In genomic region chr4:81215936-81216335, GRCh38 we compare ENCODE assay signal across 11 cellular contexts. TPM values are rescaled to one million over a fixed set of nuclear protein-coding genes. Genes with fewer than 3 reads are reported as not detected.
DNase-seq lines count a peak whose midpoint lies in the region; ATAC-seq lines count a peak whose summit lies in the region.
"Had no signal": no experiment of that assay in that cellular context is flagged by ENCODE, and none has a peak within 500 bp of the region (broad histone marks: within the 10 kb centered on the region; RNA-seq: fewer than 3 reads in every experiment).

No MANE protein-coding gene starts in this region.

- peak overlapping the region; percentile 37 for H3K4me3 Mint-ChIP-seq in stimulated activated naive CD8-positive, alpha-beta T cell treated with anti-CD3 and anti-CD28 coated beads, Interleukin-15, Interleukin-2, amounts not matched to agents 100 ng/mL and 50 ng/mL, for 24 hours
- no peak overlapping the region for H3K4me3 Mint-ChIP-seq in stimulated activated naive CD8-positive, alpha-beta T cell treated with anti-CD3 and anti-CD28 coated beads, Interleukin-15, amount 100 ng/mL, for 72 hours

- no peak for DNase-seq in stimulated activated naive CD8-positive, alpha-beta T cell treated with anti-CD3 and anti-CD28 coated beads, Interleukin-15, amount 100 ng/mL, for 72 hours
- DNase-seq in adipocyte (ENCODE audit: low read depth), result no peak
- DNase-seq in left kidney (ENCODE audit: low read depth, low spot score), result peak; percentile 24
- DNase-seq in NCI-H345 treated with DMSO at 0.1 percent for 48 hours (lab: John Stamatoyannopoulos, UW; ENCODE audit: unreplicated experiment), result no peak
- no peak for DNase-seq in left cardiac atrium
- DNase-seq: GDM1, ovary, T-helper 9 cell had no signal

- peaks cover 14% of the 10 kb centered on the region for H3K4me1 ChIP-seq in adipocyte (ENCODE audit: control insufficient read depth, insufficient read depth, low read length)

- H3K27ac Mint-ChIP-seq in stimulated activated naive CD8-positive, alpha-beta T cell treated with anti-CD3 and anti-CD28 coated beads, Interleukin-15, Interleukin-2, amounts not matched to agents 100 ng/mL and 50 ng/mL, for 24 hours, result no peak overlapping the region
- no peak overlapping the region for H3K27ac Mint-ChIP-seq in stimulated activated naive CD8-positive, alpha-beta T cell treated with anti-CD3 and anti-CD28 coated beads, Interleukin-15, amount 100 ng/mL, for 72 hours

- peaks cover 50% of the 10 kb centered on the region for H3K27me3 Mint-ChIP-seq in stimulated activated naive CD8-positive, alpha-beta T cell treated with anti-CD3 and anti-CD28 coated beads, Interleukin-15, Interleukin-2, amounts not matched to agents 100 ng/mL and 50 ng/mL, for 24 hours
- peaks cover 50% of the 10 kb centered on the region for H3K27me3 Mint-ChIP-seq in stimulated activated naive CD8-positive, alpha-beta T cell treated with anti-CD3 and anti-CD28 coated beads, Interleukin-15, amount 100 ng/mL, for 72 hours

- intact Hi-C loops in left cardiac atrium (cut with DNase I), result no loop called here

- no peaks in the 10 kb centered on the region for H3K9me3 ChIP-seq in adipocyte (ENCODE audit: control insufficient read depth, low read length)
- H3K9me3 ChIP-seq: ovary had no signal

- peaks cover 9% of the 10 kb centered on the region for H3K4me1 Mint-ChIP-seq in stimulated activated naive CD8-positive, alpha-beta T cell treated with anti-CD3 and anti-CD28 coated beads, Interleukin-15, Interleukin-2, amounts not matched to agents 100 ng/mL and 50 ng/mL, for 24 hours (ENCODE audit: low read depth)
- H3K4me1 Mint-ChIP-seq in stimulated activated naive CD8-positive, alpha-beta T cell treated with anti-CD3 and anti-CD28 coated beads, Interleukin-15, amount 100 ng/mL, for 72 hours, result peaks cover 15% of the 10 kb centered on the region

- H3K36me3 ChIP-seq in adipocyte (ENCODE audit: control insufficient read depth, insufficient read depth, low read length, severe bottlenecking), result no peaks in the 10 kb centered on the region
- H3K36me3 ChIP-seq: ovary had no signal

- H3K36me3 Mint-ChIP-seq in stimulated activated naive CD8-positive, alpha-beta T cell treated with anti-CD3 and anti-CD28 coated beads, Interleukin-15, Interleukin-2, amounts not matched to agents 100 ng/mL and 50 ng/mL, for 24 hours (ENCODE audit: low read depth), result no peaks in the 10 kb centered on the region

- peak overlapping the region; percentile 70 for H3K9ac ChIP-seq in adipocyte (ENCODE audit: low read length)

- no peaks in the 10 kb centered on the region for H3K9me3 Mint-ChIP-seq in stimulated activated naive CD8-positive, alpha-beta T cell treated with anti-CD3 and anti-CD28 coated beads, Interleukin-15, Interleukin-2, amounts not matched to agents 100 ng/mL and 50 ng/mL, for 24 hours
- no peaks in the 10 kb centered on the region for H3K9me3 Mint-ChIP-seq in stimulated activated naive CD8-positive, alpha-beta T cell treated with anti-CD3 and anti-CD28 coated beads, Interleukin-15, amount 100 ng/mL, for 72 hours

- no peaks in the 10 kb centered on the region for H3K27me3 ChIP-seq in adipocyte (replicated peaks; ENCODE audit: control insufficient read depth, insufficient read depth, low read length)
- H3K27me3 ChIP-seq: ovary had no signal

- peak overlapping the region; percentile 83 for H3K4me3 ChIP-seq in adipocyte (ENCODE audit: low read length)
- H3K4me3 ChIP-seq: ovary had no signal

- no peak for ATAC-seq in stimulated activated naive CD8-positive, alpha-beta T cell treated with anti-CD3 and anti-CD28 coated beads, Interleukin-15, amount 100 ng/mL, for 72 hours
- ATAC-seq in GM19397 (IDR thresholded peaks at IDR 0.05; ENCODE audit: unreplicated experiment), result no peak
- no peak for ATAC-seq in HG02763 (IDR thresholded peaks at IDR 0.05; ENCODE audit: unreplicated experiment)
- ATAC-seq in left cardiac atrium, result no peak

RNA-seq across cellular contexts. Expression of gene PRKG2, which starts 0.9 kb away (rescaled TPM):
- total RNA-seq in left cardiac atrium, result 10 to 100 TPM in 1 of 2 donors, 1 to 10 TPM in 1; 7.5 to 16.6 TPM
